ENCODE assay signal across 13 cellular contexts in genomic region chr9:124284237-124284831, GRCh38. TPM values are rescaled to one million over a fixed set of nuclear protein-coding genes. Genes with fewer than 3 reads are reported as not detected.
DNase-seq lines count a peak whose midpoint lies in the region; ATAC-seq and TF ChIP-seq lines count a peak whose summit lies in the region.
"Had no signal": no experiment of that assay in that cellular context is flagged by ENCODE, and none has a peak within 500 bp of the region (broad histone marks: within the 10 kb centered on the region; RNA-seq: fewer than 3 reads in every experiment).

No MANE protein-coding gene starts in this region.

- peak overlapping the region in 1 of 2 experiments; percentile 96 for H3K4ac ChIP-seq in mesenchymal stem cell (ENCODE audit: low read depth in 1 of 2, low read length in 2 of 2)

- H3K18ac ChIP-seq in mesenchymal stem cell (ENCODE audit: low read depth in 1 of 2, low read length in 2 of 2): peak overlapping the region; percentile 65 to 99

- H3K27me3 ChIP-seq in mesenchymal stem cell (ENCODE audit: control insufficient read depth in 1 of 2, insufficient read depth in 1 of 2, low read length in 2 of 2): no peaks in the 10 kb centered on the region
- no peaks in the 10 kb centered on the region for H3K27me3 ChIP-seq in suprapubic skin

- no peak overlapping the region for H3K4me2 ChIP-seq in mesenchymal stem cell (ENCODE audit: low read length, poor library complexity, severe bottlenecking)

- H3K4me3 Mint-ChIP-seq in T-helper 17 cell: no peak overlapping the region
- H3K4me3 Mint-ChIP-seq: activated T-cell treated with anti-CD3 and anti-CD28 coated beads, Interleukin-2, amount 50 U/mL, for 24 hours had no signal

- H2AK5ac ChIP-seq in mesenchymal stem cell (ENCODE audit: low read length, severe bottlenecking): peak overlapping the region; percentile 90

- no peaks in the 10 kb centered on the region for H3K79me1 ChIP-seq in mesenchymal stem cell (replicated peaks; ENCODE audit: low read length, poor library complexity, severe bottlenecking)

- no peak for TF ChIP-seq EP300 in suprapubic skin (IDR thresholded peaks at IDR 0.05)

- H3K9me3 ChIP-seq in mesenchymal stem cell (ENCODE audit: control insufficient read depth, low read length) (no peaks in the 10 kb centered on the region), suprapubic skin (no peaks in the 10 kb centered on the region), T-helper 17 cell (ENCODE audit: control insufficient read depth, low read length, poor library complexity, severe bottlenecking) (no peaks in the 10 kb centered on the region)

- H3K36me3 Mint-ChIP-seq in T-helper 17 cell (ENCODE audit: low read depth): no peaks in the 10 kb centered on the region

- TF ChIP-seq CTCF in epithelial cell of proximal tubule (conservative IDR thresholded peaks at IDR 0.05; ENCODE audit: low read depth, low read length): no peak
- TF ChIP-seq CTCF in suprapubic skin (IDR thresholded peaks at IDR 0.05): no peak

- no peaks in the 10 kb centered on the region for H3K27me3 Mint-ChIP-seq in T-helper 17 cell
- H3K27me3 Mint-ChIP-seq: activated T-cell treated with anti-CD3 and anti-CD28 coated beads, Interleukin-2, amount 50 U/mL, for 24 hours had no signal

- peak overlapping the region in 1 of 2 experiments; percentile 19 for H3K14ac ChIP-seq in mesenchymal stem cell (ENCODE audit: low read length in 2 of 2)

- peak overlapping the region; percentile 35 to 91 for H2BK12ac ChIP-seq in mesenchymal stem cell (ENCODE audit: low read length in 2 of 2)

- ATAC-seq in GM21529 (IDR thresholded peaks at IDR 0.05; ENCODE audit: unreplicated experiment): no peak
- no peak for ATAC-seq in GM21447 (IDR thresholded peaks at IDR 0.05; ENCODE audit: unreplicated experiment)
- no peak for ATAC-seq in T-helper 17 cell

- peak overlapping the region; percentile 96 for H2BK15ac ChIP-seq in mesenchymal stem cell (ENCODE audit: low read depth, poor library complexity, severe bottlenecking)

- H4K91ac ChIP-seq in mesenchymal stem cell (ENCODE audit: low read length): peak overlapping the region; percentile 59

- peak overlapping the region; percentile 69 for H2BK120ac ChIP-seq in mesenchymal stem cell (ENCODE audit: low read depth, low read length)

- DNase-seq in LHCN-M2 (ENCODE audit: low read depth) (peak; percentile 43), epithelial cell of proximal tubule (ENCODE audit: low read depth) (peak; percentile 72), mesenchymal stem cell (peak; percentile 48), suprapubic skin (ENCODE audit: low spot score in 2 of 2) (no peak), T-helper 17 cell (no peak)
- DNase-seq in activated CD8-positive, alpha-beta memory T cell treated with anti-CD3 and anti-CD28 coated beads, Interleukin-2, amount 50 U/mL, for 48 hours: no peak
- DNase-seq: activated T-cell treated with anti-CD3 and anti-CD28 coated beads, Interleukin-2, amount 50 U/mL, for 24 hours; cortex of kidney; DMS 273 treated with DMSO at 0.1 percent for 48 hours; NCI-H187 had no signal

- H3K4me1 ChIP-seq in mesenchymal stem cell (ENCODE audit: control insufficient read depth, insufficient read depth, low read depth, low read length): peaks cover 73% of the 10 kb centered on the region
- H3K4me1 ChIP-seq in suprapubic skin: peaks cover 69% of the 10 kb centered on the region
- H3K4me1 ChIP-seq: parathyroid adenoma had no signal

- H3K27ac ChIP-seq in mesenchymal stem cell (ENCODE audit: low read length, poor library complexity, severe bottlenecking) (peak overlapping the region; percentile 95), suprapubic skin (peak overlapping the region; percentile 76)
- H3K27ac ChIP-seq: parathyroid adenoma had no signal

- WGBS in mesenchymal stem cell: 79% methylated on average over 18 of the region's 18 CpGs
- WGBS in suprapubic skin: 79% methylated on average over 18 of the region's 18 CpGs

- TF ChIP-seq POLR2A in suprapubic skin (IDR thresholded peaks at IDR 0.05): no peak

- no peak overlapping the region for H3K27ac Mint-ChIP-seq in T-helper 17 cell

- H2AFZ ChIP-seq in mesenchymal stem cell (ENCODE audit: low read depth, low read length): no peak overlapping the region
- H2AFZ ChIP-seq: parathyroid adenoma had no signal

- H4K8ac ChIP-seq in mesenchymal stem cell (ENCODE audit: low read length): peak overlapping the region; percentile 79

- H3K36me3 ChIP-seq in mesenchymal stem cell (ENCODE audit: control insufficient read depth in 1 of 2, insufficient read depth in 2 of 2, low read depth in 1 of 2, low read length in 2 of 2) (peaks cover 21 to 28% of the 10 kb centered on the region in 2 experiments), suprapubic skin (peaks cover 4% of the 10 kb centered on the region)

- H3K9ac ChIP-seq in mesenchymal stem cell (ENCODE audit: low read length): peak overlapping the region; percentile 85
- H3K9ac ChIP-seq: parathyroid adenoma had no signal

- H3K4me3 ChIP-seq in epithelial cell of proximal tubule (ENCODE audit: low read depth, low read length) (no peak overlapping the region), mesenchymal stem cell (ENCODE audit: insufficient read depth in 1 of 2, low read depth in 1 of 2, low read length in 2 of 2) (no peak overlapping the region), suprapubic skin (no peak overlapping the region)

- H3K4me1 Mint-ChIP-seq in T-helper 17 cell: peaks cover 19% of the 10 kb centered on the region

- no peak overlapping the region for H3K23ac ChIP-seq in mesenchymal stem cell (ENCODE audit: low read length in 2 of 2)

- H2BK5ac ChIP-seq in mesenchymal stem cell (ENCODE audit: low read depth, low read length, poor library complexity, severe bottlenecking): peak overlapping the region; percentile 94

RNA-seq across cellular contexts. Expression of gene NEK6, which starts 26.6 kb away (rescaled TPM):
- total RNA-seq in LHCN-M2 (2014; rRNA removed) (62.8 and 72.6 TPM in 2 replicates), epithelial cell of proximal tubule (23.5 and 38.0 TPM in 2 replicates), suprapubic skin (10 to 100 TPM in 2 of 4 donors, 1 to 10 TPM in 2; 5.4 to 17.5 (median 10.6) TPM), T-helper 17 cell (10 to 100 TPM in 1 of 2 donors, 1 to 10 TPM in 1; 7.8 to 12.7 TPM)
- polyA plus RNA-seq in LHCN-M2 (2012): 89.5 TPM
- 99.8 TPM for polyA plus RNA-seq in mesenchymal stem cell (2013, experiment 1 of 2)
- 97.5 TPM for polyA plus RNA-seq in mesenchymal stem cell (2013, experiment 2 of 2)

Comparison
In these comparisons a context has a peak if more than half of its experiments do, and no peak if none do; other contexts are left out.
1. DNase-seq: peak in LHCN-M2 (single experiment), epithelial cell of proximal tubule (single experiment) and mesenchymal stem cell (single experiment); none in suprapubic skin (0 of 2), activated CD8-positive, alpha-beta memory T cell treated with anti-CD3 and anti-CD28 coated beads, Interleukin-2, amount 50 U/mL, for 48 hours (single experiment) and T-helper 17 cell (0 of 3).